Comparison of ENCODE assay signal across 9 cellular contexts in the genomic region with DNA sequence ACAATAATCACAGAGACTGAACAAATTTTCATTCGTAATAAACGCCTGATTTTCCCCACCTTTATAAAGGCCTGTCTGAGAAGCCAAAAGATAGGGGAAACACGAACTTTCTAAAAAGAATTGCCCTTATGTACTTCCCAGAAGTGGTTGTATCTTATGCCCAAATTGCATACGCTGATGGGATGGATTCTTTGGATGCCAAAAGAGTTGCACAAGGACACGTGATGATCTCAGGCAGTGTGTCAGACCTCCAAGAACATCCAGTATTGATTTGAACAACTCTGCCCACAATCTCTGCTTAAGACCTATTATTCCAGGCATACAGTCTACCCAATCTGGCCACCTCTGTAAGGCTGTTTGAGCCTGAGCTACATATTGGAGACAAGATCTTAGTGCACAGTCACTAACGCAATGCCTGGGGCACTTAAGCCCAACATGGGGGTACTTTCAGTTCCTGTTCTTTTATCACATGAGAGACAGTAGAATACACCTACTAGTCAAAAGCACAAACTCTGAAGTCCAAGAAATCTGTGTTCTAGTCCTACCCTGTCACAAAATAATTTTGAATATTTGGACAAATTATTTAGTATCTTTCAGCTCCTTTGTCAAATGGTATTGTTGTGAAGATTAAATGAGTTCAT. TPM values are rescaled to one million over a fixed set of nuclear protein-coding genes. Genes with fewer than 3 reads are reported as not detected.
A peak's percentile ranks its signal among the peaks of the same experiment; 100 is the strongest.
DNase-seq lines count a peak whose midpoint lies in the region; ATAC-seq and TF ChIP-seq lines count a peak whose summit lies in the region.
"Had no signal": no experiment of that assay in that cellular context is flagged by ENCODE, and none has a peak within 500 bp of the region (broad histone marks: within the 10 kb centered on the region; RNA-seq: fewer than 3 reads in every experiment).

No MANE protein-coding gene starts in this region.

- H3K9ac ChIP-seq in SK-N-SH, result no peak overlapping the region

- CTCF ChIA-PET in SK-N-SH (lab: Yijun Ruan, JAX), result interaction anchor here (0.6 to 7.7 kb wide), 11 partner anchors 9 to 199 kb away, joined by 3 to 76 read pairs (median 5); partner anchors contain the start of genes EIF3F and OR10A3

- peak overlapping the region; percentile 21 for H3K4me2 ChIP-seq in SK-N-SH

- DNase-seq in SK-N-SH (no peak), osteocyte (ENCODE audit: extremely low spot score, unreplicated experiment) (no peak), suprapubic skin (ENCODE audit: low spot score in 2 of 2) (no peak), esophagus squamous epithelium (lab: John Stamatoyannopoulos, UW) (no peak), spleen (no peak)
- DNase-seq in effector memory CD8-positive, alpha-beta T cell, result no peak
- DNase-seq: activated naive CD4-positive, alpha-beta T cell treated with anti-CD3 and anti-CD28 coated beads for 36 hours had no signal

- intact Hi-C loops in esophagus squamous epithelium (cut with DNase I) (loop anchor here (5.0 kb wide), 1 partner anchor 90 kb away; no protein-coding TSS in a partner anchor), spleen (cut with DNase I; ENCODE audit: low total_unique reads) (loop anchor here (5.0 kb wide), 1 partner anchor 95 kb away; the partner anchor contains the start of gene EIF3F)

- peaks cover 2% of the 10 kb centered on the region for H3K36me3 Mint-ChIP-seq in osteocyte (ENCODE audit: unreplicated experiment)
- no peaks in the 10 kb centered on the region for H3K36me3 Mint-ChIP-seq in effector memory CD8-positive, alpha-beta T cell (ENCODE audit: insufficient read depth)

- no peaks in the 10 kb centered on the region for H3F3A ChIP-seq in SK-N-SH (replicated peaks; ENCODE audit: insufficient read depth)

- H3K27me3 ChIP-seq in SK-N-SH (ENCODE audit: insufficient read depth), result no peaks in the 10 kb centered on the region
- H3K27me3 ChIP-seq in suprapubic skin, result no peaks in the 10 kb centered on the region
- no peaks in the 10 kb centered on the region for H3K27me3 ChIP-seq in esophagus squamous epithelium
- no peaks in the 10 kb centered on the region for H3K27me3 ChIP-seq in spleen (replicated peaks in 1 of 7)

- H3K9me2 ChIP-seq in SK-N-SH, result no peaks in the 10 kb centered on the region

- H3K36me3 ChIP-seq in SK-N-SH (replicated peaks in 1 of 2; ENCODE audit: control insufficient read depth in 1 of 2, insufficient read depth in 2 of 2, low read length in 1 of 2) (no peaks in the 10 kb centered on the region), suprapubic skin (no peaks in the 10 kb centered on the region), esophagus squamous epithelium (no peaks in the 10 kb centered on the region), spleen (no peaks in the 10 kb centered on the region)

- H3K4me3 Mint-ChIP-seq in osteocyte (ENCODE audit: unreplicated experiment), result no peak overlapping the region
- H3K4me3 Mint-ChIP-seq in effector memory CD8-positive, alpha-beta T cell, result no peak overlapping the region
- H3K4me3 Mint-ChIP-seq: activated naive CD4-positive, alpha-beta T cell treated with anti-CD3 and anti-CD28 coated beads for 36 hours had no signal

- TF ChIP-seq POLR2A in suprapubic skin (IDR thresholded peaks at IDR 0.05), result no peak
- no peak for TF ChIP-seq POLR2A in esophagus squamous epithelium (IDR thresholded peaks at IDR 0.05)
- TF ChIP-seq POLR2A in spleen (IDR thresholded peaks at IDR 0.05), result no peak

- POLR2A ChIA-PET in SK-N-SH (lab: Yijun Ruan, JAX), result no interaction called here

- peak overlapping the region; percentile 87 for H2AFZ ChIP-seq in SK-N-SH (ENCODE audit: low read depth)

- H3K4me1 ChIP-seq in SK-N-SH (ENCODE audit: control insufficient read depth in 1 of 2, insufficient read depth in 2 of 2, low read depth in 1 of 2, low read length in 1 of 2) (no peaks in the 10 kb centered on the region), suprapubic skin (peaks cover 5% of the 10 kb centered on the region), esophagus squamous epithelium (no peaks in the 10 kb centered on the region), spleen (peaks cover 0 to 11% (median 6%) of the 10 kb centered on the region in 6 donors)

- H3K79me2 ChIP-seq in SK-N-SH (ENCODE audit: insufficient read depth), result no peaks in the 10 kb centered on the region

- H3K4me3 ChIP-seq in SK-N-SH (ENCODE audit: low read depth in 2 of 2, low read length in 1 of 2) (no peak overlapping the region), suprapubic skin (no peak overlapping the region), esophagus squamous epithelium (no peak overlapping the region), spleen (no peak overlapping the region)

- TF ChIP-seq CTCF in SK-N-SH (IDR thresholded peaks at IDR 0.05) (no peak), osteocyte (IDR thresholded peaks at IDR 0.05) (no peak), suprapubic skin (IDR thresholded peaks at IDR 0.05) (no peak), esophagus squamous epithelium (IDR thresholded peaks at IDR 0.05) (no peak), spleen (IDR thresholded peaks at IDR 0.05 in 8 of 11, conservative IDR thresholded peaks at IDR 0.05 in 3 of 11) (no peak)

- peak; percentile 36 for ATAC-seq in GM19035 (IDR thresholded peaks at IDR 0.05; ENCODE audit: unreplicated experiment)
- peak; percentile 48 for ATAC-seq in HG03064 (IDR thresholded peaks at IDR 0.05; ENCODE audit: low read depth, unreplicated experiment)
- no peak for ATAC-seq in effector memory CD8-positive, alpha-beta T cell (replicated peaks)

- H3K4me1 Mint-ChIP-seq in osteocyte (ENCODE audit: unreplicated experiment), result peaks cover 41% of the 10 kb centered on the region
- peaks cover 0 to 5% of the 10 kb centered on the region in 2 donors for H3K4me1 Mint-ChIP-seq in effector memory CD8-positive, alpha-beta T cell (ENCODE audit: low read depth in 2 of 2)

- H3K27ac ChIP-seq in SK-N-SH (ENCODE audit: low read depth in 2 of 2, low read length in 1 of 2) (peak overlapping the region in 1 of 2 experiments; percentile 4; a peak in 1 of 4 replicates), suprapubic skin (no peak overlapping the region), esophagus squamous epithelium (no peak overlapping the region), spleen (no peak overlapping the region)

- TF ChIP-seq RAD21 in SK-N-SH (IDR thresholded peaks at IDR 0.05; ENCODE audit: low read length), result no peak

- WGBS in SK-N-SH (ENCODE audit: low lambda C conversion rate), result 8% methylated on average over 6 of the region's 6 CpGs
- WGBS in suprapubic skin, result 47% methylated on average over 6 of the region's 6 CpGs
- 52 to 54% methylated on average over 6 of the region's 6 CpGs for WGBS in esophagus squamous epithelium, 2 donors
- 54 to 71% (median 61%) methylated on average over 6 of the region's 6 CpGs for WGBS in spleen, 5 donors

- H3K27ac Mint-ChIP-seq in osteocyte (ENCODE audit: unreplicated experiment), result peak overlapping the region; percentile 60
- no peak overlapping the region for H3K27ac Mint-ChIP-seq in effector memory CD8-positive, alpha-beta T cell
- H3K27ac Mint-ChIP-seq: activated naive CD4-positive, alpha-beta T cell treated with anti-CD3 and anti-CD28 coated beads for 36 hours had no signal

- H3K9me3 ChIP-seq in SK-N-SH (no peaks in the 10 kb centered on the region), suprapubic skin (no peaks in the 10 kb centered on the region), esophagus squamous epithelium (no peaks in the 10 kb centered on the region), spleen (peaks cover 0 to 6% (median 0%) of the 10 kb centered on the region in 8 donors)

- no peaks in the 10 kb centered on the region for H4K20me1 ChIP-seq in SK-N-SH (ENCODE audit: insufficient read depth)

- no peaks in the 10 kb centered on the region for H3K27me3 Mint-ChIP-seq in osteocyte (ENCODE audit: unreplicated experiment)
- H3K27me3 Mint-ChIP-seq in effector memory CD8-positive, alpha-beta T cell, result peaks cover 6 to 20% of the 10 kb centered on the region in 2 donors

- no peak for TF ChIP-seq EP300 in SK-N-SH (IDR thresholded peaks at IDR 0.05; ENCODE audit: borderline replicate concordance in 1 of 2, low read depth in 1 of 2, low read length in 1 of 2)
- TF ChIP-seq EP300 in suprapubic skin (IDR thresholded peaks at IDR 0.05), result no peak

- H3K9me3 Mint-ChIP-seq in osteocyte (ENCODE audit: unreplicated experiment), result peaks cover 8% of the 10 kb centered on the region
- no peaks in the 10 kb centered on the region for H3K9me3 Mint-ChIP-seq in effector memory CD8-positive, alpha-beta T cell
- H3K9me3 Mint-ChIP-seq: activated naive CD4-positive, alpha-beta T cell treated with anti-CD3 and anti-CD28 coated beads for 36 hours had no signal

TF ChIP-seq in SK-N-SH, 30 proteins besides CTCF, POLR2A, EP300 and RAD21 (continues in another document):
- TF ChIP-seq MXI1 (IDR thresholded peaks at IDR 0.05; ENCODE audit: low read depth, low read length) (no peak), NFIC (IDR thresholded peaks at IDR 0.05; ENCODE audit: borderline replicate concordance) (no peak), USF2 (IDR thresholded peaks at IDR 0.05; ENCODE audit: borderline replicate concordance, low read depth, low read length) (0 out of 2 replicates have a peak, but pooled peaks have one; percentile 14), GATA2 (CRISPR knock-in tag; IDR thresholded peaks at IDR 0.05) (no peak), CHD2 (IDR thresholded peaks at IDR 0.05; ENCODE audit: low read length, partially characterized antibody) (no peak)

RNA-seq across cellular contexts. Expression of gene OR10A6, which starts 38.9 kb away (rescaled TPM):
- polyA plus RNA-seq in SK-N-SH (2012; rRNA removed) (0.02 TPM in 1 of 2 replicates, not detected in the other), spleen (not detected)
- 0.01 and 0.03 TPM in 2 replicates for polyA plus RNA-seq in SK-N-SH (2012; cell fraction: cytosol; rRNA removed)
- polyA plus RNA-seq in SK-N-SH (2012; cell fraction: nucleus; rRNA removed), result 0.05 TPM in 1 of 2 replicates, not detected in the other
- total RNA-seq in osteocyte (not detected in 2 replicates), suprapubic skin (under 1 TPM in 1 of 4 donors, not detected in 3; 0.08 TPM), esophagus squamous epithelium (not detected), spleen (not detected)
- total RNA-seq: activated naive CD4-positive, alpha-beta T cell treated with anti-CD3 and anti-CD28 coated beads for 36 hours had no signal

RNA-seq across cellular contexts. Expression of gene OR10A3, which starts 49.3 kb away (rescaled TPM):
- polyA plus RNA-seq in SK-N-SH (2012; rRNA removed) (not detected in 2 replicates), spleen (not detected)
- polyA plus RNA-seq in SK-N-SH (2012; cell fraction: cytosol; rRNA removed), result not detected in 2 replicates
- polyA plus RNA-seq in SK-N-SH (2012; cell fraction: nucleus; rRNA removed), result 0.04 TPM in 1 of 2 replicates, not detected in the other
- total RNA-seq in osteocyte (not detected in 2 replicates), suprapubic skin (not detected), esophagus squamous epithelium (not detected), spleen (not detected)
- total RNA-seq: activated naive CD4-positive, alpha-beta T cell treated with anti-CD3 and anti-CD28 coated beads for 36 hours had no signal
